ENCODE assay signal across 9 cellular contexts in genomic region chr2:233061591-233062446, GRCh38. TPM values are rescaled to one million over a fixed set of nuclear protein-coding genes. Genes with fewer than 3 reads are reported as not detected.
DNase-seq lines count a peak whose midpoint lies in the region; ATAC-seq and TF ChIP-seq lines count a peak whose summit lies in the region.
"Had no signal": no experiment of that assay in that cellular context is flagged by ENCODE, and none has a peak within 500 bp of the region (broad histone marks: within the 10 kb centered on the region; RNA-seq: fewer than 3 reads in every experiment).

No MANE protein-coding gene starts in this region.

- no peaks in the 10 kb centered on the region for H3K27me3 ChIP-seq in KMS-11 (ENCODE audit: insufficient read depth, low read depth)
- H3K27me3 ChIP-seq in testis, result no peaks in the 10 kb centered on the region

- no peak overlapping the region for H3K27ac ChIP-seq in KMS-11
- peak overlapping the region; percentile 37 to 68 for H3K27ac ChIP-seq in testis

- no peaks in the 10 kb centered on the region for H3K9me3 ChIP-seq in testis

- no peak for DNase-seq in AG09309 (ENCODE audit: low read depth)
- peak; percentile 77 for DNase-seq in left kidney (ENCODE audit: low read depth, low spot score)
- DNase-seq in testis, result peak; percentile 51
- no peak for DNase-seq in DMS79 (lab: John Stamatoyannopoulos, UW)
- no peak for DNase-seq in NCI-H69 (lab: John Stamatoyannopoulos, UW)

- peak overlapping the region; percentile 96 for H3K4me3 Mint-ChIP-seq in activated naive CD8-positive, alpha-beta T cell
- H3K4me3 Mint-ChIP-seq: brain had no signal

- TF ChIP-seq POLR2A in testis (IDR thresholded peaks at IDR 0.05), result no peak

- H3K27ac Mint-ChIP-seq in activated naive CD8-positive, alpha-beta T cell, result peak overlapping the region; percentile 98

- peaks cover 53% of the 10 kb centered on the region for H3K4me1 Mint-ChIP-seq in activated naive CD8-positive, alpha-beta T cell (ENCODE audit: low read depth)

- 50 to 51% methylated on average over 9 to 12 of the region's 12 CpGs for WGBS in testis, 2 donors

- H3K9me3 Mint-ChIP-seq in activated naive CD8-positive, alpha-beta T cell (ENCODE audit: low read depth), result no peaks in the 10 kb centered on the region
- H3K9me3 Mint-ChIP-seq: brain had no signal

- H3K4me3 ChIP-seq in AG09309 (ENCODE audit: control insufficient read depth, low read depth, low read length) (no peak overlapping the region), KMS-11 (IDR thresholded peaks at IDR 0.05; ENCODE audit: insufficient read depth, low read depth, low read length) (no peak overlapping the region), testis (peak overlapping the region in 1 of 2 donors; percentile 15)

- intact Hi-C loops in testis (cut with DNase I; ENCODE audit: low total_unique reads), result no loop called here

- H3K9ac ChIP-seq in KMS-11, result peak overlapping the region; percentile 72; the same call in 1 of the 2 replicates

- H3K36me3 ChIP-seq in KMS-11 (ENCODE audit: insufficient read depth) (no peaks in the 10 kb centered on the region), testis (ENCODE audit: low read depth, missing control alignments) (no peaks in the 10 kb centered on the region)

- no peaks in the 10 kb centered on the region for H3K36me3 Mint-ChIP-seq in activated naive CD8-positive, alpha-beta T cell
- H3K36me3 Mint-ChIP-seq: brain had no signal

- H2AFZ ChIP-seq in KMS-11 (ENCODE audit: low read depth), result no peak overlapping the region

- peak overlapping the region; percentile 76 for H3K4me2 ChIP-seq in KMS-11

- H4K20me1 ChIP-seq in KMS-11 (ENCODE audit: insufficient read depth), result no peaks in the 10 kb centered on the region

- H3K4me1 ChIP-seq in KMS-11 (ENCODE audit: low read depth, poor library complexity, severe bottlenecking) (peaks cover 18% of the 10 kb centered on the region), testis (peaks cover 11% of the 10 kb centered on the region)

- peak; percentile 7 for TF ChIP-seq CTCF in AG09309 (IDR thresholded peaks at IDR 0.05; ENCODE audit: control insufficient read depth, insufficient read depth, low read depth, low read length, missing control alignments)
- peak; percentile 18; the same call in 1 of the 2 replicates for TF ChIP-seq CTCF in KMS-11 (conservative IDR thresholded peaks at IDR 0.05; ENCODE audit: low read depth, low read length)
- no peak for TF ChIP-seq CTCF in testis (IDR thresholded peaks at IDR 0.05)

- peak; percentile 32 for ATAC-seq in GM18909 (IDR thresholded peaks at IDR 0.05; ENCODE audit: poor library complexity, unreplicated experiment)

- no peaks in the 10 kb centered on the region for H3K27me3 Mint-ChIP-seq in activated naive CD8-positive, alpha-beta T cell

- peaks cover 15% of the 10 kb centered on the region; the same call in 1 of the 2 replicates for H3K79me2 ChIP-seq in KMS-11 (ENCODE audit: insufficient read depth, low read depth)

RNA-seq across cellular contexts. Expression of gene INPP5D, which starts 1.7 kb away (rescaled TPM):
- total RNA-seq in testis, result 10 to 100 TPM in 1 of 2 donors, 1 to 10 TPM in 1; 5.7 to 11.2 TPM
- 12.7 TPM for polyA plus RNA-seq in testis (ENCODE audit: insufficient read depth, low read depth, low replicate concordance)

RNA-seq across cellular contexts. Expression of gene NEU2, which starts 29.3 kb away (rescaled TPM):
- total RNA-seq in testis, result not detected
- not detected for polyA plus RNA-seq in testis (ENCODE audit: insufficient read depth, low read depth, low replicate concordance)

RNA-seq across cellular contexts. Expression of gene NGEF, which starts 48.8 kb away (rescaled TPM):
- total RNA-seq in testis, result 10 to 100 TPM; 15.6 to 28.7 TPM
- 7.9 TPM for polyA plus RNA-seq in testis (ENCODE audit: insufficient read depth, low read depth, low replicate concordance)

Comparison
In these comparisons a context has a peak if more than half of its experiments do, and no peak if none do; other contexts are left out.
1. DNase-seq: peak in left kidney (single experiment) and testis (single experiment); none in AG09309 (single experiment), DMS79 (single experiment) and NCI-H69 (single experiment).
2. CTCF ChIP-seq: peak in AG09309 (single experiment) and KMS-11 (single experiment); none in testis (0 of 3).